ENCODE assay signal across 2 cellular contexts in the genomic region with DNA sequence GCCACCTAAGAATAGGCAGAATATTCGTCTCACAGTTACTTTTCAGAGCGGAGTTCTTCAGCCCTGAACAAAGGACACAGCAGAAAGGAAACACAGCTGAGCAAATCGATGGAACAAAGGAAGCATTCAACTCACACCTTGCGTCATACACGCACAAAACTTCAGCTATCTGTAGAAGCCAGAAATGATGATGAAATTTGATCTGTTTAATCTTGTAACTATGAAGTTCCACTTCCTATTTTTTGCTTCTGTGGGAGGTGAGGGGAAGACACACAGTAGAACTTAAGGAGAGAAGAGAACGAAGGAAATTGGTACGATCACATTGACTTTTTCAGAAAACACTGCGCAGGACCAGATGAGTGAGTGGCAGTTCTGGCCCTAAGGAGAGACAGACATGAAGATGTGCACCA.
A peak's percentile ranks its signal among the peaks of the same experiment; 100 is the strongest.
TF ChIP-seq lines count a peak whose summit lies in the region.

No MANE protein-coding gene starts in this region.

TF ChIP-seq in K562, 482 proteins besides CTCF, POLR2A, EP300 and RAD21 (continued from another document and continues in another):
- TF ChIP-seq GABPA (tag; conservative IDR thresholded peaks at IDR 0.05; ENCODE audit: low read depth): 0 out of 2 replicates have a peak, but pooled peaks have one; percentile 19
- TF ChIP-seq GATA2 (CRISPR knock-in tag; IDR thresholded peaks at IDR 0.05): peak; percentile 86
- TF ChIP-seq JUN (IDR thresholded peaks at IDR 0.05; ENCODE audit: borderline replicate concordance, low read depth, low read length): peak; percentile 51; the same call in 1 of the 2 replicates
- TF ChIP-seq JUN (CRISPR knock-in tag; IDR thresholded peaks at IDR 0.05; ENCODE audit: borderline replicate concordance): no peak
- peak; percentile 51; the same call in 1 of the 2 replicates for TF ChIP-seq MECOM (CRISPR knock-in tag; IDR thresholded peaks at IDR 0.05)
- TF ChIP-seq ATF1 (CRISPR knock-in tag; IDR thresholded peaks at IDR 0.05): no peak
- TF ChIP-seq ATF1 (tag; IDR thresholded peaks at IDR 0.05): peak; percentile 76
- TF ChIP-seq CCAR2 (IDR thresholded peaks at IDR 0.05; ENCODE audit: low read depth, low read length): no peak
- peak; percentile 50 for TF ChIP-seq HDAC3 (IDR thresholded peaks at IDR 0.05; ENCODE audit: borderline replicate concordance, partially characterized antibody)
- TF ChIP-seq DPF2 (IDR thresholded peaks at IDR 0.05): peak; percentile 69
- peak; percentile 33; the same call in 1 of the 2 replicates for TF ChIP-seq SMARCC2 (IDR thresholded peaks at IDR 0.05; ENCODE audit: low read depth)
- TF ChIP-seq MAFG (tag; conservative IDR thresholded peaks at IDR 0.05): no peak
- peak; percentile 90 for TF ChIP-seq CREM (IDR thresholded peaks at IDR 0.05; ENCODE audit: low read depth)
- TF ChIP-seq PML (IDR thresholded peaks at IDR 0.05; ENCODE audit: low read length): peak; percentile 42; the same call in 1 of the 2 replicates
- TF ChIP-seq, protein P1, sequence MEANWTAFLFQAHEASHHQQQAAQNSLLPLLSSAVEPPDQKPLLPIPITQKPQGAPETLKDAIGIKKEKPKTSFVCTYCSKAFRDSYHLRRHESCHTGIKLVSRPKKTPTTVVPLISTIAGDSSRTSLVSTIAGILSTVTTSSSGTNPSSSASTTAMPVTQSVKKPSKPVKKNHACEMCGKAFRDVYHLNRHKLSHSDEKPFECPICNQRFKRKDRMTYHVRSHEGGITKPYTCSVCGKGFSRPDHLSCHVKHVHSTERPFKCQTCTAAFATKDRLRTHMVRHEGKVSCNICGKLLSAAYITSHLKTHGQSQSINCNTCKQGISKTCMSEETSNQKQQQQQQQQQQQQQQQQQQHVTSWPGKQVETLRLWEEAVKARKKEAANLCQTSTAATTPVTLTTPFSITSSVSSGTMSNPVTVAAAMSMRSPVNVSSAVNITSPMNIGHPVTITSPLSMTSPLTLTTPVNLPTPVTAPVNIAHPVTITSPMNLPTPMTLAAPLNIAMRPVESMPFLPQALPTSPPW (CRISPR knock-in tag; IDR thresholded peaks at IDR 0.05): no peak
- TF ChIP-seq NCOR1 (IDR thresholded peaks at IDR 0.05): peak; percentile 65
- TF ChIP-seq ZNF140 (CRISPR knock-in tag; IDR thresholded peaks at IDR 0.05): no peak
- TF ChIP-seq JUND (IDR thresholded peaks at IDR 0.05; ENCODE audit: borderline replicate concordance, low read depth, low read length): peak; percentile 84
- peak; percentile 86; the same call in 2 of the 3 replicates for TF ChIP-seq JUND (tag; IDR thresholded peaks at IDR 0.05; ENCODE audit: borderline replicate concordance, low read depth, low read length)
- TF ChIP-seq CTBP1 (IDR thresholded peaks at IDR 0.05; ENCODE audit: borderline replicate concordance): 0 out of 2 replicates have a peak, but pooled peaks have one; percentile 11
- TF ChIP-seq KLF16 (IDR thresholded peaks at IDR 0.05): peak; percentile 60; the same call in 1 of the 2 replicates
- TF ChIP-seq ZNF507 (tag; conservative IDR thresholded peaks at IDR 0.05): no peak
- TF ChIP-seq TEAD4 (IDR thresholded peaks at IDR 0.05; ENCODE audit: low read length): peak; percentile 79; the same call in 1 of the 2 replicates
- no peak for TF ChIP-seq TEAD4 (CRISPR knock-in tag; IDR thresholded peaks at IDR 0.05; ENCODE audit: borderline replicate concordance)

TF ChIP-seq in HepG2, 621 proteins besides CTCF, POLR2A, EP300 and RAD21 (continued from another document and continues in another):
- TF ChIP-seq, protein P2, sequence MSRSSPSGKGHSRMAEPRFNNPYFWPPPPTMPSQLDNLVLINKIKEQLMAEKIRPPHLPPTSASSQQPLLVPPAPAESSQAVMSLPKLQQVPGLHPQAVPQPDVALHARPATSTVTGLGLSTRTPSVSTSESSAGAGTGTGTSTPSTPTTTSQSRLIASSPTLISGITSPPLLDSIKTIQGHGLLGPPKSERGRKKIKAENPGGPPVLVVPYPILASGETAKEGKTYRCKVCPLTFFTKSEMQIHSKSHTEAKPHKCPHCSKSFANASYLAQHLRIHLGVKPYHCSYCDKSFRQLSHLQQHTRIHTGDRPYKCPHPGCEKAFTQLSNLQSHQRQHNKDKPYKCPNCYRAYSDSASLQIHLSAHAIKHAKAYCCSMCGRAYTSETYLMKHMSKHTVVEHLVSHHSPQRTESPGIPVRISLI (CRISPR knock-in tag; IDR thresholded peaks at IDR 0.05; ENCODE audit: borderline replicate concordance): peak; percentile 67
- TF ChIP-seq, protein P3, sequence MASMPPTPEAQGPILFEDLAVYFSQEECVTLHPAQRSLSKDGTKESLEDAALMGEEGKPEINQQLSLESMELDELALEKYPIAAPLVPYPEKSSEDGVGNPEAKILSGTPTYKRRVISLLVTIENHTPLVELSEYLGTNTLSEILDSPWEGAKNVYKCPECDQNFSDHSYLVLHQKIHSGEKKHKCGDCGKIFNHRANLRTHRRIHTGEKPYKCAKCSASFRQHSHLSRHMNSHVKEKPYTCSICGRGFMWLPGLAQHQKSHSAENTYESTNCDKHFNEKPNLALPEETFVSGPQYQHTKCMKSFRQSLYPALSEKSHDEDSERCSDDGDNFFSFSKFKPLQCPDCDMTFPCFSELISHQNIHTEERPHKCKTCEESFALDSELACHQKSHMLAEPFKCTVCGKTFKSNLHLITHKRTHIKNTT (CRISPR knock-in tag; IDR thresholded peaks at IDR 0.05): no peak
- TF ChIP-seq FOXK1 (CRISPR knock-in tag; IDR thresholded peaks at IDR 0.05; ENCODE audit: borderline replicate concordance, low read depth) (peak; percentile 91), ZBTB3 (CRISPR knock-in tag; IDR thresholded peaks at IDR 0.05; ENCODE audit: borderline replicate concordance, low read depth) (no peak), IRF2 (CRISPR knock-in tag; IDR thresholded peaks at IDR 0.05) (peak; percentile 84; the same call in 1 of the 2 replicates), MAFF (IDR thresholded peaks at IDR 0.05; ENCODE audit: low read depth, low read length) (no peak), BHLHE40 (IDR thresholded peaks at IDR 0.05; ENCODE audit: low read length) (no peak), PHF5A (CRISPR knock-in tag; IDR thresholded peaks at IDR 0.05; ENCODE audit: low read depth, unreplicated experiment) (peak; percentile 38), KAT7 (CRISPR knock-in tag; IDR thresholded peaks at IDR 0.05; ENCODE audit: borderline replicate concordance) (no peak; the same call in 1 of the 2 replicates), GLI4 (CRISPR knock-in tag; IDR thresholded peaks at IDR 0.05; ENCODE audit: borderline replicate concordance) (no peak), ZNF501 (CRISPR knock-in tag; IDR thresholded peaks at IDR 0.05) (no peak), GPN1 (CRISPR knock-in tag; IDR thresholded peaks at IDR 0.05; ENCODE audit: borderline replicate concordance) (no peak), NPAS2 (CRISPR knock-in tag; IDR thresholded peaks at IDR 0.05; ENCODE audit: borderline replicate concordance) (no peak), ZZZ3 (CRISPR knock-in tag; IDR thresholded peaks at IDR 0.05; ENCODE audit: borderline replicate concordance) (no peak), RAD51 (IDR thresholded peaks at IDR 0.05; ENCODE audit: borderline replicate concordance) (no peak), SRSF9 (IDR thresholded peaks at IDR 0.05; ENCODE audit: borderline replicate concordance, insufficient read depth, low read depth, low read length, poor library complexity, severe bottlenecking) (no peak), NFE2L2 (IDR thresholded peaks at IDR 0.05; ENCODE audit: low read length) (no peak), NR2F1 (CRISPR knock-in tag; IDR thresholded peaks at IDR 0.05) (no peak), ZSCAN9 (CRISPR knock-in tag; IDR thresholded peaks at IDR 0.05; ENCODE audit: borderline replicate concordance) (peak; percentile 77; the same call in 1 of the 2 replicates), PLRG1 (conservative IDR thresholded peaks at IDR 0.05) (no peak), FOXA1 (IDR thresholded peaks at IDR 0.05) (peak; percentile 48; the same call in 1 of the 2 replicates), FOXA1 (CRISPR knock-in tag; IDR thresholded peaks at IDR 0.05) (peak; percentile 91), ZNF550 (CRISPR knock-in tag; IDR thresholded peaks at IDR 0.05; ENCODE audit: borderline replicate concordance) (no peak), LCORL (IDR thresholded peaks at IDR 0.05) (no peak), LCORL (CRISPR knock-in tag; IDR thresholded peaks at IDR 0.05) (peak; percentile 82), ZBTB8A (CRISPR knock-in tag; IDR thresholded peaks at IDR 0.05; ENCODE audit: borderline replicate concordance, low read depth) (no peak), MZF1 (CRISPR knock-in tag; IDR thresholded peaks at IDR 0.05; ENCODE audit: borderline replicate concordance) (no peak), GATA4 (IDR thresholded peaks at IDR 0.05; ENCODE audit: borderline replicate concordance, low read depth) (no peak), ERF (CRISPR knock-in tag; IDR thresholded peaks at IDR 0.05) (peak; percentile 72), SOX6 (IDR thresholded peaks at IDR 0.05) (no peak), SOX6 (CRISPR knock-in tag; IDR thresholded peaks at IDR 0.05) (peak; percentile 99), ZFP41 (CRISPR knock-in tag; IDR thresholded peaks at IDR 0.05; ENCODE audit: borderline replicate concordance) (no peak), MAF1 (CRISPR knock-in tag; IDR thresholded peaks at IDR 0.05; ENCODE audit: borderline replicate concordance) (no peak), SP1 (IDR thresholded peaks at IDR 0.05) (no peak), SP1 (CRISPR knock-in tag; IDR thresholded peaks at IDR 0.05) (no peak), PCBP1 (IDR thresholded peaks at IDR 0.05; ENCODE audit: borderline replicate concordance, low read depth, low read length) (no peak), ZNF773 (CRISPR knock-in tag; IDR thresholded peaks at IDR 0.05; ENCODE audit: borderline replicate concordance) (no peak), FLYWCH1 (CRISPR knock-in tag; IDR thresholded peaks at IDR 0.05) (no peak), ZNF383 (CRISPR knock-in tag; IDR thresholded peaks at IDR 0.05; ENCODE audit: borderline replicate concordance) (no peak), SAFB2 (CRISPR knock-in tag; IDR thresholded peaks at IDR 0.05; ENCODE audit: borderline replicate concordance, low read depth) (no peak), MIXL1 (CRISPR knock-in tag; IDR thresholded peaks at IDR 0.05) (peak; percentile 92), DPF2 (CRISPR knock-in tag; IDR thresholded peaks at IDR 0.05; ENCODE audit: borderline replicate concordance, low read depth) (peak; percentile 91), KDM5B (CRISPR knock-in tag; IDR thresholded peaks at IDR 0.05; ENCODE audit: borderline replicate concordance) (no peak), NAIF1 (CRISPR knock-in tag; IDR thresholded peaks at IDR 0.05; ENCODE audit: borderline replicate concordance) (no peak), ZFP36L1 (CRISPR knock-in tag; IDR thresholded peaks at IDR 0.05) (no peak), ZNF263 (CRISPR knock-in tag; IDR thresholded peaks at IDR 0.05) (peak; percentile 30; the same call in 1 of the 2 replicates), ELF4 (CRISPR knock-in tag; IDR thresholded peaks at IDR 0.05; ENCODE audit: borderline replicate concordance) (peak; percentile 26; the same call in 1 of the 2 replicates)
- TF ChIP-seq, protein P4, sequence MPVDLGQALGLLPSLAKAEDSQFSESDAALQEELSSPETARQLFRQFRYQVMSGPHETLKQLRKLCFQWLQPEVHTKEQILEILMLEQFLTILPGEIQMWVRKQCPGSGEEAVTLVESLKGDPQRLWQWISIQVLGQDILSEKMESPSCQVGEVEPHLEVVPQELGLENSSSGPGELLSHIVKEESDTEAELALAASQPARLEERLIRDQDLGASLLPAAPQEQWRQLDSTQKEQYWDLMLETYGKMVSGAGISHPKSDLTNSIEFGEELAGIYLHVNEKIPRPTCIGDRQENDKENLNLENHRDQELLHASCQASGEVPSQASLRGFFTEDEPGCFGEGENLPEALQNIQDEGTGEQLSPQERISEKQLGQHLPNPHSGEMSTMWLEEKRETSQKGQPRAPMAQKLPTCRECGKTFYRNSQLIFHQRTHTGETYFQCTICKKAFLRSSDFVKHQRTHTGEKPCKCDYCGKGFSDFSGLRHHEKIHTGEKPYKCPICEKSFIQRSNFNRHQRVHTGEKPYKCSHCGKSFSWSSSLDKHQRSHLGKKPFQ (CRISPR knock-in tag; IDR thresholded peaks at IDR 0.05; ENCODE audit: insufficient replicate concordance): no peak
- TF ChIP-seq, protein P5, sequence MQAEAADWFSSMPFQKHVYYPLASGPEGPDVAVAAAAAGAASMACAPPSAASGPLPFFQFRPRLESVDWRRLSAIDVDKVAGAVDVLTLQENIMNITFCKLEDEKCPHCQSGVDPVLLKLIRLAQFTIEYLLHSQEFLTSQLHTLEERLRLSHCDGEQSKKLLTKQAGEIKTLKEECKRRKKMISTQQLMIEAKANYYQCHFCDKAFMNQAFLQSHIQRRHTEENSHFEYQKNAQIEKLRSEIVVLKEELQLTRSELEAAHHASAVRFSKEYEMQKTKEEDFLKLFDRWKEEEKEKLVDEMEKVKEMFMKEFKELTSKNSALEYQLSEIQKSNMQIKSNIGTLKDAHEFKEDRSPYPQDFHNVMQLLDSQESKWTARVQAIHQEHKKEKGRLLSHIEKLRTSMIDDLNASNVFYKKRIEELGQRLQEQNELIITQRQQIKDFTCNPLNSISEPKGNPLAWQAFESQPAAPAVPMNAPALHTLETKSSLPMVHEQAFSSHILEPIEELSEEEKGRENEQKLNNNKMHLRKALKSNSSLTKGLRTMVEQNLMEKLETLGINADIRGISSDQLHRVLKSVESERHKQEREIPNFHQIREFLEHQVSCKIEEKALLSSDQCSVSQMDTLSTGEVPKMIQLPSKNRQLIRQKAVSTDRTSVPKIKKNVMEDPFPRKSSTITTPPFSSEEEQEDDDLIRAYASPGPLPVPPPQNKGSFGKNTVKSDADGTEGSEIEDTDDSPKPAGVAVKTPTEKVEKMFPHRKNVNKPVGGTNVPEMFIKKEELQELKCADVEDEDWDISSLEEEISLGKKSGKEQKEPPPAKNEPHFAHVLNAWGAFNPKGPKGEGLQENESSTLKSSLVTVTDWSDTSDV (CRISPR knock-in tag; IDR thresholded peaks at IDR 0.05): no peak
- TF ChIP-seq, protein P6, sequence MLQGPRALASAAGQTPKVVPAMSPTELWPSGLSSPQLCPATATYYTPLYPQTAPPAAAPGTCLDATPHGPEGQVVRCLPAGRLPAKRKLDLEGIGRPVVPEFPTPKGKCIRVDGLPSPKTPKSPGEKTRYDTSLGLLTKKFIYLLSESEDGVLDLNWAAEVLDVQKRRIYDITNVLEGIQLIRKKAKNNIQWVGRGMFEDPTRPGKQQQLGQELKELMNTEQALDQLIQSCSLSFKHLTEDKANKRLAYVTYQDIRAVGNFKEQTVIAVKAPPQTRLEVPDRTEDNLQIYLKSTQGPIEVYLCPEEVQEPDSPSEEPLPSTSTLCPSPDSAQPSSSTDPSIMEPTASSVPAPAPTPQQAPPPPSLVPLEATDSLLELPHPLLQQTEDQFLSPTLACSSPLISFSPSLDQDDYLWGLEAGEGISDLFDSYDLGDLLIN (CRISPR knock-in tag; IDR thresholded peaks at IDR 0.05; ENCODE audit: borderline replicate concordance): no peak
